Comparison of ENCODE assay signal across 26 cellular contexts in genomic region chr12:120588948-120589930, GRCh38. TPM values are rescaled to one million over a fixed set of nuclear protein-coding genes. Genes with fewer than 3 reads are reported as not detected.
A peak's percentile ranks its signal among the peaks of the same experiment; 100 is the strongest.
DNase-seq lines count a peak whose midpoint lies in the region; ATAC-seq, FAIRE-seq and TF ChIP-seq lines count a peak whose summit lies in the region.
"Had no signal": no experiment of that assay in that cellular context is flagged by ENCODE, and none has a peak within 500 bp of the region (broad histone marks: within the 10 kb centered on the region; RNA-seq: fewer than 3 reads in every experiment).

No MANE protein-coding gene starts in this region.

- DNase-seq in BE2C (peak; percentile 30), H1 (ENCODE audit: low read depth in 1 of 2, low spot score in 2 of 2) (no peak), inferior parietal cortex (ENCODE audit: extremely low spot score) (peak; percentile 68), gastrocnemius medialis (peak; percentile 81 to 84), PC-9 (no peak), thyroid gland (no peak)
- DNase-seq: activated CD4-positive, alpha-beta T cell treated with anti-CD3 and anti-CD28 coated beads, Interleukin-2, amount 10 ng/mL, durations not matched to agents 7 days and 5 days; activated naive CD8-positive, alpha-beta T cell treated with anti-CD3 and anti-CD28 coated beads for 36 hours; colonic mucosa; EL; GM23248; KBM-7; mammary epithelial cell; NCI-H1694; NCI-H82; SHP77; stimulated activated naive CD4-positive, alpha-beta T cell treated with Interleukin-2 at 50 U/mL for 16 hours had no signal

- H3K23ac ChIP-seq in H1 (ENCODE audit: insufficient read length): no peak overlapping the region

- no peak overlapping the region for H2AK5ac ChIP-seq in H1 (ENCODE audit: low read depth, low read length)

- H3K4me2 ChIP-seq in H1 (ENCODE audit: insufficient read depth in 1 of 2, low read depth in 2 of 2, low read length in 2 of 2) (no peak overlapping the region), PC-9 (no peak overlapping the region)
- H3K4me2 ChIP-seq: BLaER1 treated with 17β-estradiol and CSF1 and Interleukin-3, amounts not matched to agents 10 nM and 100 nM had no signal

- no peak overlapping the region for H4K91ac ChIP-seq in H1 (replicated peaks; ENCODE audit: insufficient read length, low read length)

- no peaks in the 10 kb centered on the region for H3K9me2 ChIP-seq in PC-9 (ENCODE audit: insufficient read depth)

- no TSS peak for BruUV-seq in PC-9 (replicated peaks; lab: Mats Ljungman, UMichigan)

- no peak for TF ChIP-seq RAD21 in H1 (IDR thresholded peaks at IDR 0.05 in 1 of 2, conservative IDR thresholded peaks at IDR 0.05 in 1 of 2; ENCODE audit: low read depth in 2 of 2, low read length in 2 of 2)

- H3K4ac ChIP-seq in H1 (replicated peaks; ENCODE audit: insufficient read length, low read depth, low read length): no peak overlapping the region

- POLR2A ChIA-PET in H1 (lab: Charles Lee; ENCODE audit: partially characterized antibody): interaction anchor here (0.6 to 1.1 kb wide), 5 partner anchors 8 to 359 kb away, joined by 3 to 5 read pairs (median 3); partner anchors contain the start of gene POP5
- POLR2A ChIA-PET in PC-9 (lab: Charles Lee; ENCODE audit: unreplicated experiment): no interaction called here

- H3F3A ChIP-seq in PC-9 (ENCODE audit: insufficient read depth, low read depth): peaks cover 1% of the 10 kb centered on the region; the same call in 1 of the 2 replicates

- CTCF ChIA-PET in H1 (lab: Charles Lee; ENCODE audit: partially characterized antibody): interaction anchor here (1.0 to 2.5 kb wide), 10 partner anchors 9 to 131 kb away, joined by 3 to 7 read pairs (median 4); no protein-coding TSS in a partner anchor
- CTCF ChIA-PET in PC-9 (lab: Charles Lee): no interaction called here

- no peak overlapping the region for H3K27ac ChIP-seq in H1 (ENCODE audit: low read depth, low read length)
- peak overlapping the region; percentile 86 to 96 (median 88) for H3K27ac ChIP-seq in gastrocnemius medialis
- no peak overlapping the region for H3K27ac ChIP-seq in PC-9
- no peak overlapping the region for H3K27ac ChIP-seq in thyroid gland
- H3K27ac ChIP-seq: BLaER1 treated with 17β-estradiol and CSF1 and Interleukin-3, amounts not matched to agents 10 nM and 100 nM; colonic mucosa; GM23248; ovary; skin epidermis; upper lobe of left lung had no signal

- H3K27me3 ChIP-seq in BE2C (no peaks in the 10 kb centered on the region), H1 (replicated peaks in 1 of 4; ENCODE audit: control insufficient read depth in 3 of 4, extremely low read depth in 1 of 4, insufficient read depth in 3 of 4, low read length in 3 of 4) (peaks cover 0 to 3% (median 0%) of the 10 kb centered on the region in 4 experiments; a peak in 1 of 7 replicates), gastrocnemius medialis (no peaks in the 10 kb centered on the region), PC-9 (ENCODE audit: insufficient read depth, low read depth) (no peaks in the 10 kb centered on the region), thyroid gland (no peaks in the 10 kb centered on the region)
- H3K27me3 ChIP-seq: colonic mucosa, ovary had no signal

- intact Hi-C loops in gastrocnemius medialis (cut with DNase I; ENCODE audit: low total_unique reads): loop anchor here (2.0 to 10.0 kb wide), 3 partner anchors 98 to 316 kb away; partner anchors contain the start of genes MLEC and SPPL3
- intact Hi-C loops in PC-9 (cut with micrococcal nuclease; ENCODE audit: unreplicated experiment): loop anchor here (10.0 kb wide), 1 partner anchor 856 kb away; no protein-coding TSS in a partner anchor
- intact Hi-C loops in thyroid gland (cut with DNase I): loop anchor here (10.0 kb wide), 1 partner anchor 506 kb away; no protein-coding TSS in a partner anchor

- no peak overlapping the region for H3K56ac ChIP-seq in H1 (replicated peaks; ENCODE audit: insufficient read length, low read depth, low read length)

- TF ChIP-seq POLR2A in H1 (IDR thresholded peaks at IDR 0.05; ENCODE audit: control extremely low read depth in 1 of 2, low read depth in 2 of 2, low read length in 2 of 2) (no peak), gastrocnemius medialis (IDR thresholded peaks at IDR 0.05) (peak in 1 of 2 donors; percentile 17), thyroid gland (IDR thresholded peaks at IDR 0.05) (no peak)

- peaks cover 3% of the 10 kb centered on the region; the same call in 1 of the 2 replicates for H3K23me2 ChIP-seq in H1 (ENCODE audit: low read depth, low read length)

- FAIRE-seq in H1 (lab: Jason Lieb, UNC): no peak
- FAIRE-seq: A204.1, endometrium, islet of Langerhans had no signal

- TF ChIP-seq CTCF in BE2C (IDR thresholded peaks at IDR 0.05; ENCODE audit: low read depth, low read length) (no peak), H1 (IDR thresholded peaks at IDR 0.05; ENCODE audit: control extremely low read depth in 1 of 3, insufficient read depth in 1 of 3, low read depth in 1 of 3, low read length in 3 of 3) (no peak), gastrocnemius medialis (IDR thresholded peaks at IDR 0.05 in 4 of 5, conservative IDR thresholded peaks at IDR 0.05 in 1 of 5) (no peak), PC-9 (conservative IDR thresholded peaks at IDR 0.05) (no peak), thyroid gland (IDR thresholded peaks at IDR 0.05) (no peak)

- no peak overlapping the region for H2BK12ac ChIP-seq in H1 (ENCODE audit: low read depth, low read length)

- no peak overlapping the region for H3K14ac ChIP-seq in H1 (ENCODE audit: insufficient read length)

- no peak overlapping the region for H2BK20ac ChIP-seq in H1 (ENCODE audit: low read length)

- H4K20me1 ChIP-seq in H1 (replicated peaks in 1 of 2; ENCODE audit: control insufficient read depth in 1 of 2, insufficient read depth in 2 of 2, low read length in 2 of 2): no peaks in the 10 kb centered on the region
- H4K20me1 ChIP-seq in PC-9 (ENCODE audit: insufficient read depth): no peaks in the 10 kb centered on the region

- no peak overlapping the region for H3K4me3 ChIP-seq in BE2C (ENCODE audit: low read depth, low read length)
- no peak overlapping the region for H3K4me3 ChIP-seq in H1 (ENCODE audit: extremely low read depth in 1 of 4, insufficient read depth in 2 of 4, low read depth in 3 of 4, low read length in 4 of 4)
- peak overlapping the region in 3 of 4 donors; percentile 14 to 32 (median 23) for H3K4me3 ChIP-seq in gastrocnemius medialis
- H3K4me3 ChIP-seq in PC-9: no peak overlapping the region
- no peak overlapping the region for H3K4me3 ChIP-seq in thyroid gland (replicated peaks in 1 of 3)
- H3K4me3 ChIP-seq: BLaER1 treated with 17β-estradiol and CSF1 and Interleukin-3, amounts not matched to agents 10 nM and 100 nM; colonic mucosa; GM23248; ovary; skin epidermis; upper lobe of left lung had no signal

- WGBS in H1 (ENCODE audit: extremely low coverage in 1 of 2, insufficient coverage in 1 of 2, insufficient read length in 1 of 2, insufficient replicate concordance in 2 of 2, low coverage in 1 of 2, low lambda C conversion rate in 2 of 2, missing lambda C conversion rate in 1 of 2), 2 experiments: 88% methylated on average over 17 of the region's 17 CpGs; no CpG with 5 or more reads in 1 of the 2 experiments
- 67 to 69% methylated on average over 14 to 17 of the region's 17 CpGs for WGBS in thyroid gland, 2 donors

- H2AFZ ChIP-seq in H1 (ENCODE audit: low read length): no peak overlapping the region
- no peak overlapping the region for H2AFZ ChIP-seq in PC-9
- H2AFZ ChIP-seq: GM23248 had no signal

- TF ChIP-seq EP300 in H1 (IDR thresholded peaks at IDR 0.05; ENCODE audit: borderline replicate concordance in 1 of 2, low read depth in 2 of 2, low read length in 2 of 2): no peak

- no peak overlapping the region for H4K5ac ChIP-seq in H1 (ENCODE audit: insufficient read length, low read depth, low read length)

- H2BK5ac ChIP-seq in H1 (ENCODE audit: low read depth, low read length): no peak overlapping the region

- in situ Hi-C loops in gastrocnemius medialis (cut with MboI; ENCODE audit: low sequenced_read_pairs in 4 of 4): loop anchor here (5.0 to 10.0 kb wide), 3 partner anchors 56 to 126 kb away; partner anchors contain the start of genes UNC119B (in 4 of the 4) and CABP1 (in 1 of the 4)

- H3K36me3 ChIP-seq in BE2C: no peaks in the 10 kb centered on the region
- H3K36me3 ChIP-seq in H1 (ENCODE audit: control insufficient read depth in 2 of 4, insufficient read depth in 4 of 4, low read length in 3 of 4): no peaks in the 10 kb centered on the region
- H3K36me3 ChIP-seq in gastrocnemius medialis: no peaks in the 10 kb centered on the region
- no peaks in the 10 kb centered on the region for H3K36me3 ChIP-seq in PC-9 (ENCODE audit: low read depth)
- no peaks in the 10 kb centered on the region for H3K36me3 ChIP-seq in thyroid gland
- H3K36me3 ChIP-seq: BLaER1 treated with 17β-estradiol and CSF1 and Interleukin-3, amounts not matched to agents 10 nM and 100 nM; colonic mucosa; ovary; upper lobe of left lung had no signal

- H3K79me2 ChIP-seq in H1 (ENCODE audit: control insufficient read depth in 1 of 2, insufficient read depth in 2 of 2, low read length in 2 of 2): no peaks in the 10 kb centered on the region
- no peaks in the 10 kb centered on the region for H3K79me2 ChIP-seq in PC-9 (ENCODE audit: low read depth)

- no peak overlapping the region for H3K18ac ChIP-seq in H1 (ENCODE audit: extremely low read depth, low read length)

- H3K4me1 ChIP-seq in BE2C (no peaks in the 10 kb centered on the region), H1 (replicated peaks in 1 of 4; ENCODE audit: control insufficient read depth in 3 of 4, insufficient read depth in 4 of 4, low read length in 3 of 4) (peaks cover 0 to 5% (median 0%) of the 10 kb centered on the region in 4 experiments; a peak in 2 of 7 replicates), gastrocnemius medialis (peaks cover 15 to 21% of the 10 kb centered on the region in 2 donors), PC-9 (replicated peaks; ENCODE audit: insufficient read depth) (0 out of 2 replicates have a peak, but pooled peaks cover 1% of the 10 kb centered on the region), thyroid gland (peaks cover 5 to 6% of the 10 kb centered on the region in 2 donors)
- H3K4me1 ChIP-seq: colonic mucosa had no signal

- H3K79me1 ChIP-seq in H1 (ENCODE audit: low read depth, low read length): no peaks in the 10 kb centered on the region

- peak overlapping the region; percentile 46 for H4K8ac ChIP-seq in H1 (ENCODE audit: extremely low read depth, insufficient read depth, low read length)

- ATAC-seq in gastrocnemius medialis: peak; percentile 88 to 95
- ATAC-seq in GM21576 (IDR thresholded peaks at IDR 0.05; ENCODE audit: unreplicated experiment): no peak
- ATAC-seq in HG03097 (IDR thresholded peaks at IDR 0.05; ENCODE audit: low FRiP score, unreplicated experiment): no peak

- H2BK15ac ChIP-seq in H1 (ENCODE audit: low read length): no peak overlapping the region

- H3K9ac ChIP-seq in H1 (replicated peaks in 1 of 4; ENCODE audit: extremely low read depth in 1 of 4, low read depth in 3 of 4, low read length in 3 of 4): no peak overlapping the region
- H3K9ac ChIP-seq: BLaER1 treated with 17β-estradiol and CSF1 and Interleukin-3, amounts not matched to agents 10 nM and 100 nM; GM23248 had no signal

- H3K9me3 ChIP-seq in BE2C (no peaks in the 10 kb centered on the region), H1 (ENCODE audit: insufficient read depth in 2 of 2, low read depth in 1 of 2, low read length in 1 of 2) (no peaks in the 10 kb centered on the region), gastrocnemius medialis (no peaks in the 10 kb centered on the region), PC-9 (ENCODE audit: insufficient read depth, low read depth) (no peaks in the 10 kb centered on the region), thyroid gland (no peaks in the 10 kb centered on the region)
- H3K9me3 ChIP-seq: BLaER1 treated with 17β-estradiol and CSF1 and Interleukin-3, amounts not matched to agents 10 nM and 100 nM; colonic mucosa; ovary; upper lobe of left lung had no signal

- no peak overlapping the region for H2BK120ac ChIP-seq in H1 (replicated peaks; ENCODE audit: low read depth, low read length)

RNA-seq across cellular contexts. Expression of gene POP5, which starts 8.0 kb away (rescaled TPM):
- 63.2 TPM for polyA plus RNA-seq in BE2C (2012; ENCODE audit: insufficient read depth, insufficient read length, low read depth)
- total RNA-seq in H1 (2021; fragmentation: NEBNext Ultra II Directional; extraction: Animal tissue kit (Norgen Biotek cat#: 25700)): 54.7 and 59.7 TPM in 2 replicates
- polyA plus RNA-seq in H1 (2011; rRNA removed): 105 and 124 TPM in 2 replicates
- polyA plus RNA-seq in H1 (2011; cell fraction: cytosol; rRNA removed): 131 TPM
- polyA plus RNA-seq in H1 (2011; cell fraction: nucleus; rRNA removed): 63.8 TPM
- 79.1 to 90.1 TPM (median 84.1 TPM) in 4 replicates for polyA plus RNA-seq in H1 (2012, experiment 1 of 2)
- polyA plus RNA-seq in H1 (2012, experiment 2 of 2): 34.1 TPM
- 52.6 TPM for polyA plus RNA-seq in H1 (2013, experiment 1 of 2)
- 53.8 TPM for polyA plus RNA-seq in H1 (2013, experiment 2 of 2)
- 34.7 and 44.6 TPM in 2 replicates for polyA minus RNA-seq in H1 (2011; rRNA and poly(A)+ RNA removed)
- polyA minus RNA-seq in H1 (2011; cell fraction: cytosol; rRNA and poly(A)+ RNA removed): 41.9 TPM
- polyA minus RNA-seq in H1 (2011; cell fraction: nucleus; rRNA and poly(A)+ RNA removed): 43.6 TPM
- total RNA-seq in gastrocnemius medialis (10 to 100 TPM; 12.2 to 23.3 (median 15.2) TPM), PC-9 (2021) (26.5 and 30.5 TPM in 2 replicates), thyroid gland (10 to 100 TPM; 27.9 to 72.0 (median 38.5) TPM)

RNA-seq across cellular contexts. Expression of gene CABP1, which starts 51.2 kb away (rescaled TPM):
- 1.5 TPM for polyA plus RNA-seq in BE2C (2012; ENCODE audit: insufficient read depth, insufficient read length, low read depth)
- 7.4 and 8.5 TPM in 2 replicates for total RNA-seq in H1 (2021; fragmentation: NEBNext Ultra II Directional; extraction: Animal tissue kit (Norgen Biotek cat#: 25700))
- 3.9 and 4.5 TPM in 2 replicates for polyA plus RNA-seq in H1 (2011; rRNA removed)
- 5.9 TPM for polyA plus RNA-seq in H1 (2011; cell fraction: cytosol; rRNA removed)
- polyA plus RNA-seq in H1 (2011; cell fraction: nucleus; rRNA removed): 6.8 TPM
- polyA plus RNA-seq in H1 (2012, experiment 1 of 2): 6.0 to 8.6 TPM (median 7.8 TPM) in 4 replicates
- polyA plus RNA-seq in H1 (2012, experiment 2 of 2): 4.0 TPM
- 2.8 TPM for polyA plus RNA-seq in H1 (2013, experiment 1 of 2)
- polyA plus RNA-seq in H1 (2013, experiment 2 of 2): 2.7 TPM
- 4.9 and 5.4 TPM in 2 replicates for polyA minus RNA-seq in H1 (2011; rRNA and poly(A)+ RNA removed)
- 1.6 TPM for polyA minus RNA-seq in H1 (2011; cell fraction: cytosol; rRNA and poly(A)+ RNA removed)
- 5.4 TPM for polyA minus RNA-seq in H1 (2011; cell fraction: nucleus; rRNA and poly(A)+ RNA removed)
- total RNA-seq in gastrocnemius medialis: 1 to 10 TPM in 1 of 4 donors, under 1 TPM in 2, not detected in 1; 0.52 to 1.6 (median 0.62) TPM
- total RNA-seq in PC-9 (2021): not detected in 2 replicates
- 1 to 10 TPM in 1 of 4 donors, under 1 TPM in 1, not detected in 2; 0.33 to 1.4 TPM for total RNA-seq in thyroid gland
- total RNA-seq: GM23248 had no signal
- polyA plus RNA-seq: GM23248 had no signal

RNA-seq across cellular contexts. Expression of gene RNF10, which starts 55.1 kb away (rescaled TPM):
- polyA plus RNA-seq in BE2C (2012; ENCODE audit: insufficient read depth, insufficient read length, low read depth): 230 TPM
- total RNA-seq in H1 (2021; fragmentation: NEBNext Ultra II Directional; extraction: Animal tissue kit (Norgen Biotek cat#: 25700)): 164 and 171 TPM in 2 replicates
- 63.0 and 71.6 TPM in 2 replicates for polyA plus RNA-seq in H1 (2011; rRNA removed)
- 93.4 TPM for polyA plus RNA-seq in H1 (2011; cell fraction: cytosol; rRNA removed)
- polyA plus RNA-seq in H1 (2011; cell fraction: nucleus; rRNA removed): 84.3 TPM
- 165 to 207 TPM (median 178 TPM) in 4 replicates for polyA plus RNA-seq in H1 (2012, experiment 1 of 2)
- polyA plus RNA-seq in H1 (2012, experiment 2 of 2): 152 TPM
- polyA plus RNA-seq in H1 (2013, experiment 1 of 2): 136 TPM
- 135 TPM for polyA plus RNA-seq in H1 (2013, experiment 2 of 2)
- polyA minus RNA-seq in H1 (2011; rRNA and poly(A)+ RNA removed): 213 and 284 TPM in 2 replicates
- 95.7 TPM for polyA minus RNA-seq in H1 (2011; cell fraction: cytosol; rRNA and poly(A)+ RNA removed)
- 96.2 TPM for polyA minus RNA-seq in H1 (2011; cell fraction: nucleus; rRNA and poly(A)+ RNA removed)
- total RNA-seq in gastrocnemius medialis: 100 to 1,000 TPM; 152 to 282 (median 247) TPM
- total RNA-seq in PC-9 (2021): 196 and 241 TPM in 2 replicates
- total RNA-seq in thyroid gland: 100 to 1,000 TPM in 3 of 4 donors, 10 to 100 TPM in 1; 62.5 to 159 (median 127) TPM

Comparison
In these comparisons a context has a peak if more than half of its experiments do, and no peak if none do; other contexts are left out.
1. DNase-seq: peak in BE2C (single experiment), inferior parietal cortex (single experiment) and gastrocnemius medialis (2 of 2); none in H1 (0 of 2), PC-9 (0 of 2) and thyroid gland (0 of 2).
2. H3K4me3 ChIP-seq: peak in gastrocnemius medialis (3 of 4); none in BE2C (single experiment), H1 (0 of 4), PC-9 (single experiment) and thyroid gland (0 of 3).
3. H3K27ac ChIP-seq: peak in gastrocnemius medialis (4 of 4); none in H1 (single experiment), PC-9 (single experiment) and thyroid gland (0 of 3).
4. ATAC-seq: peak in gastrocnemius medialis (2 of 2); none in GM21576 (single experiment) and HG03097 (single experiment).